In genomic region chr2:213411582-213412289, GRCh38 we compare ENCODE assay signal across 16 cellular contexts.
"Had no signal": no experiment of that assay in that cellular context is flagged by ENCODE, and none has a peak within 500 bp of the region (broad histone marks: within the 10 kb centered on the region; RNA-seq: fewer than 3 reads in every experiment).

No MANE protein-coding gene starts in this region.

- H3K9me3 ChIP-seq: esophagus muscularis mucosa, ovary, tibial artery, vagina had no signal

- H3K27ac ChIP-seq: cardiac muscle cell, dorsolateral prefrontal cortex, esophagus muscularis mucosa, ovary, tibial artery, vagina, VCaP had no signal

- H3K36me3 ChIP-seq: cardiac muscle cell, esophagus muscularis mucosa, ovary, tibial artery, vagina had no signal

- H3K27me3 ChIP-seq: cardiac muscle cell, dorsolateral prefrontal cortex, esophagus muscularis mucosa, ovary, tibial artery, vagina had no signal

- DNase-seq: activated CD4-positive, alpha-beta T cell treated with anti-CD3 and anti-CD28 coated beads, Interleukin-2, amount 50 U/mL, for 48 hours; activated effector memory CD4-positive, alpha-beta T cell treated with Interleukin-2 at 50 U/mL for 16 hours; activated naive CD4-positive, alpha-beta T cell treated with anti-CD3 and anti-CD28 coated beads, Interleukin-2, amount 50 U/mL, for 16 hours; activated T-cell treated with anti-CD3 and anti-CD28 coated beads, Interleukin-2, amount 50 U/mL, for 4 hours; dorsolateral prefrontal cortex; hypothalamus; mesendoderm; ovary; stimulated activated CD4-positive, alpha-beta T cell treated with anti-CD3 and anti-CD28 coated beads, Interleukin-2, amount 100 ng/mL, for 48 hours; stimulated activated naive B cell treated with anti-CD40 and anti-IgM and Interleukin-4, amounts not matched to agents 10 μg/mL and 1 μg/mL and 100 μg/mL, for 72 hours; T-cell; tibial artery had no signal

- ATAC-seq: activated T-cell treated with anti-CD3 and anti-CD28 coated beads, Interleukin-2, amount 50 U/mL, for 4 hours; stimulated activated naive B cell treated with anti-CD40 and anti-IgM and Interleukin-4, amounts not matched to agents 10 μg/mL and 1 μg/mL and 100 μg/mL, for 72 hours; T-cell had no signal

- H3K4me3 ChIP-seq: cardiac muscle cell, dorsolateral prefrontal cortex, esophagus muscularis mucosa, ovary, tibial artery, vagina had no signal

- H3K4me1 ChIP-seq: esophagus muscularis mucosa, tibial artery, vagina had no signal
